ENCODE assay signal across 29 cellular contexts in the genomic region with DNA sequence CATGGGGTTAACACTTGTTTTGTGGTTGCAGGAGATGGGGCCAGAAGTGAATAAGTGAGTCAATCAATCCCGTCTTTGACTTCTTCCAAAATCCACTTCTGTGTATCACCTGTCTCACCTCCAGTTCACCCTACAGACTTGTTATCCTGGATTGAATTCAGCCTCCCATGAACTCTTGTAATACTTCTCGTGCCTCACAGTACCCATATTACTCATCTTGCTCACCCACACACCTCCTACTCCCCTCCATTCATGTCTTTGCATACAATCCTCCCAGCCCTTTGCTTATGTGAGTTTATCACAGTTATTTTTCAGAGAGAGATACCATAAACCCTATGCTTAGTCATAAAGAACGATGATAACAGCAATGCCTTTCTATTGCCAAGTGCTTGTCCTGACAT. TPM values are rescaled to one million over a fixed set of nuclear protein-coding genes. Genes with fewer than 3 reads are reported as not detected.
A peak's percentile ranks its signal among the peaks of the same experiment; 100 is the strongest.
DNase-seq lines count a peak whose midpoint lies in the region; ATAC-seq, FAIRE-seq and TF ChIP-seq lines count a peak whose summit lies in the region.
"Had no signal": no experiment of that assay in that cellular context is flagged by ENCODE, and none has a peak within 500 bp of the region (broad histone marks: within the 10 kb centered on the region; RNA-seq: fewer than 3 reads in every experiment).

No MANE protein-coding gene starts in this region.

- H3K4me3 ChIP-seq in ACC112 (ENCODE audit: low read depth, low read length) (no peak overlapping the region), bronchial epithelial cell (ENCODE audit: low read depth, low read length) (no peak overlapping the region)
- H3K4me3 ChIP-seq: BLaER1 treated with 17β-estradiol and CSF1 and Interleukin-3, amounts not matched to agents 10 nM and 100 nM; cardiac muscle cell; ovary; SK-N-MC; testis had no signal

- DNase-seq in HPDE6-E6E7 (ENCODE audit: extremely low spot score) (peak; percentile 34), bronchial epithelial cell (ENCODE audit: low read depth) (peak; percentile 99), iris pigment epithelial cell (ENCODE audit: low read depth) (peak; percentile 95), NK-92 (lab: John Stamatoyannopoulos, UW; ENCODE audit: unreplicated experiment) (no peak), GF-D8 (lab: John Stamatoyannopoulos, UW) (no peak)
- DNase-seq in stimulated activated CD4-positive, alpha-beta T cell treated with anti-CD3 and anti-CD28 coated beads, Interleukin-15, amount 100 ng/mL, for 24 hours = no peak
- DNase-seq: activated CD4-positive, alpha-beta T cell treated with anti-CD3 and anti-CD28 coated beads for 36 hours; activated T-cell treated with anti-CD3 and anti-CD28 coated beads, Interleukin-2, amount 50 U/mL, for 24 hours; Caco-2; cortex of kidney; DMS79 treated with DMSO at 0.1 percent for 48 hours; left ventricle myocardium superior; midbrain; naive thymus-derived CD8-positive, alpha-beta T cell; NCI-H524; ovary; stimulated activated naive CD4-positive, alpha-beta T cell treated with Interleukin-2 at 50 U/mL for 16 hours; T-helper 17 cell; testis had no signal

- ATAC-seq in HG03159 (IDR thresholded peaks at IDR 0.05; ENCODE audit: unreplicated experiment) = no peak
- ATAC-seq: activated CD4-positive, alpha-beta T cell treated with anti-CD3 and anti-CD28 coated beads for 36 hours; HCT116; naive thymus-derived CD8-positive, alpha-beta T cell; T-helper 17 cell had no signal

- H3K4me1 ChIP-seq in ACC112 (ENCODE audit: control insufficient read depth, insufficient read depth, low read length, unreplicated experiment) = peaks cover 49% of the 10 kb centered on the region
- H3K4me1 ChIP-seq: BLaER1 treated with 17β-estradiol and CSF1 and Interleukin-3, amounts not matched to agents 10 nM and 100 nM; Caco-2; testis had no signal

- peak; percentile 98 for FAIRE-seq in bronchial epithelial cell (lab: Jason Lieb, UNC)
- FAIRE-seq: A204.1, endometrium, urothelium cell line had no signal

- H3K79me2 ChIP-seq in ACC112 (ENCODE audit: control insufficient read depth, insufficient read depth, low read length, unreplicated experiment) = no peaks in the 10 kb centered on the region

- H3K27ac ChIP-seq in ACC112 (ENCODE audit: low read depth, low read length) = peak overlapping the region; percentile 73
- H3K27ac ChIP-seq: BLaER1 treated with 17β-estradiol and CSF1 and Interleukin-3, amounts not matched to agents 10 nM and 100 nM; cardiac muscle cell; ovary; SK-N-MC; testis had no signal

- no peak overlapping the region for H2AFZ ChIP-seq in ACC112 (ENCODE audit: low read length, unreplicated experiment)

- no peaks in the 10 kb centered on the region for H3K27me3 ChIP-seq in ACC112 (ENCODE audit: insufficient read depth, low read length)
- no peaks in the 10 kb centered on the region for H3K27me3 ChIP-seq in bronchial epithelial cell (ENCODE audit: control insufficient read depth, insufficient read depth, low read length)
- H3K27me3 ChIP-seq: BLaER1 treated with 17β-estradiol and CSF1 and Interleukin-3, amounts not matched to agents 10 nM and 100 nM; cardiac muscle cell; ovary; testis had no signal

- no peak for TF ChIP-seq CTCF in bronchial epithelial cell (IDR thresholded peaks at IDR 0.05; ENCODE audit: insufficient read depth, low read length, severe bottlenecking)

- no peaks in the 10 kb centered on the region for H3K36me3 ChIP-seq in ACC112 (ENCODE audit: insufficient read depth, low read length)
- no peaks in the 10 kb centered on the region for H3K36me3 ChIP-seq in bronchial epithelial cell (ENCODE audit: control insufficient read depth, insufficient read depth, low read length)
- H3K36me3 ChIP-seq: BLaER1 treated with 17β-estradiol and CSF1 and Interleukin-3, amounts not matched to agents 10 nM and 100 nM; cardiac muscle cell; ovary had no signal

RNA-seq across cellular contexts. Expression of a gene that starts 52.9 kb away (rescaled TPM):
- 0.13 and 1.3 TPM in 2 replicates for total RNA-seq in bronchial epithelial cell
- total RNA-seq: activated CD4-positive, alpha-beta T cell treated with anti-CD3 and anti-CD28 coated beads for 36 hours; activated CD8-positive, alpha-beta memory T cell treated with anti-CD3 and anti-CD28 coated beads for 36 hours; Caco-2; naive thymus-derived CD8-positive, alpha-beta T cell had no signal

Comparison
In these comparisons a context has a peak if more than half of its experiments do, and no peak if none do; other contexts are left out.
1. DNase-seq: peak in HPDE6-E6E7 (single experiment), bronchial epithelial cell (single experiment) and iris pigment epithelial cell (single experiment); none in stimulated activated CD4-positive, alpha-beta T cell treated with anti-CD3 and anti-CD28 coated beads, Interleukin-15, amount 100 ng/mL, for 24 hours (single experiment), NK-92 (single experiment) and GF-D8 (single experiment).